ENCODE assay signal across 8 cellular contexts in genomic region chr5:149564542-149565140, GRCh38. TPM values are rescaled to one million over a fixed set of nuclear protein-coding genes. Genes with fewer than 3 reads are reported as not detected.
DNase-seq lines count a peak whose midpoint lies in the region; ATAC-seq, FAIRE-seq and TF ChIP-seq lines count a peak whose summit lies in the region.
"Not testable (repeated sequence)": the region's sequence is repeated elsewhere in the genome, so short reads cannot be mapped to it uniquely, and the experiment has no call there.

No MANE protein-coding gene starts in this region.

- H3K4me3 Mint-ChIP-seq in nephron = not testable (repeated sequence)

- peaks cover 42 to 53% of the 10 kb centered on the region in 2 experiments for H3K4me1 ChIP-seq in HCT116 (ENCODE audit: control insufficient read depth in 1 of 2, insufficient read depth in 2 of 2, low read length in 2 of 2)

- DNase-seq in GM12891 (ENCODE audit: insufficient read length, low spot score) (peak; percentile 39), HCT116 (ENCODE audit: low read depth, low spot score) (peak; percentile 82), KBM-7 (peak; percentile 73), NOMO-1 (lab: John Stamatoyannopoulos, UW; ENCODE audit: unreplicated experiment in 2 of 2) (peak; percentile 24 to 77), fibroblast of the conjunctiva (ENCODE audit: low read depth) (peak; percentile 80)
- DNase-seq in activated T-cell treated with anti-CD3 and anti-CD28 coated beads, Interleukin-2, amount 50 U/mL, for 48 hours = peak; percentile 40 to 47

- not testable (repeated sequence) for BruUV-seq in HCT116 (replicated peaks; lab: Mats Ljungman, UMichigan)

- in situ Hi-C loops in KBM-7 (cut with MboI; ENCODE audit: low pct_unique_long_range_greater_than_20kb, low sequenced_read_pairs) = not testable (repeated sequence)

- not testable (repeated sequence) for H3K36me3 ChIP-seq in HCT116 (ENCODE audit: control insufficient read depth in 1 of 2, insufficient read depth in 2 of 2, low read length in 2 of 2)

- not testable (repeated sequence) for H3K9me3 Mint-ChIP-seq in nephron

- H3K9me3 ChIP-seq in HCT116 (ENCODE audit: control insufficient read depth in 1 of 2, insufficient read depth in 1 of 2, low read depth in 1 of 2, low read length in 2 of 2) = not testable (repeated sequence)

- H3K9ac ChIP-seq in HCT116 (ENCODE audit: low read length) = peak overlapping the region; percentile 30; the same call in 1 of the 2 replicates

- peak; percentile 96 for FAIRE-seq in GM12891 (lab: Jason Lieb, UNC)

- H3K27me3 Mint-ChIP-seq in nephron (ENCODE audit: low read depth) = not testable (repeated sequence)

- not testable (repeated sequence) for TF ChIP-seq POLR2A in GM12891 (IDR thresholded peaks at IDR 0.05; ENCODE audit: low read depth, low read length); HCT116 (IDR thresholded peaks at IDR 0.05; ENCODE audit: borderline replicate concordance, extremely low read depth, insufficient read depth, insufficient read length)

- not testable (repeated sequence) for H3K27me3 ChIP-seq in HCT116 (ENCODE audit: insufficient read depth, low read length)

- H2AFZ ChIP-seq in HCT116 (ENCODE audit: low read depth, low read length, poor library complexity, severe bottlenecking) = not testable (repeated sequence)

- H3K27ac Mint-ChIP-seq in nephron = peak overlapping the region; percentile 2 to 19 (median 9)

- RAD21 ChIA-PET in HCT116 (lab: Charles Lee; ENCODE audit: low non-redundant PET in 1 of 2, low total read pairs in 2 of 2, uncharacterized antibody in 2 of 2, unreplicated experiment in 2 of 2) = interaction anchor here (0.6 to 1.3 kb wide), 10 partner anchors 13 to 300 kb away, joined by 3 to 6 read pairs (median 4); partner anchors contain the start of gene CSNK1A1 (in 1 of the 2)

- H3K79me2 ChIP-seq in HCT116 (ENCODE audit: insufficient read depth, low read length) = not testable (repeated sequence)

- H3K4me3 ChIP-seq in HCT116 (replicated peaks in 1 of 2; ENCODE audit: low read depth in 1 of 2, low read length in 2 of 2) = 0 out of 4 replicates have a peak overlapping the region, but pooled peaks of 1 of the 2 experiments have one; percentile 2

- CTCF ChIA-PET in HCT116 (lab: Charles Lee) = interaction anchor here (0.6 to 3.6 kb wide), 21 partner anchors 12 to 336 kb away, joined by 3 to 45 read pairs (median 4); partner anchors contain the start of gene IL17B

- POLR2A ChIA-PET in HCT116 (lab: Charles Lee) = interaction anchor here (2.0 kb wide), 1 partner anchor 13 kb away, joined by 6 read pairs; the partner anchor contains the start of gene CSNK1A1

- intact Hi-C loops in HCT116 (cut with micrococcal nuclease) = loop anchor here (1.0 to 10.0 kb wide), 8 partner anchors 122 to 832 kb away; no protein-coding TSS in a partner anchor

- TF ChIP-seq CTCF in 22Rv1 (IDR thresholded peaks at IDR 0.05) (peak; percentile 66), HCT116 (IDR thresholded peaks at IDR 0.05 in 2 of 3, conservative IDR thresholded peaks at IDR 0.05 in 1 of 3; ENCODE audit: borderline replicate concordance in 1 of 3, insufficient read depth in 1 of 3, low read depth in 2 of 3, low read length in 2 of 3) (peak in 2 of 3 experiments; percentile 46 to 66; a peak in 4 of 6 replicates), nephron (IDR thresholded peaks at IDR 0.05; ENCODE audit: unreplicated experiment in 3 of 3) (peak; percentile 59 to 71 (median 65))

- not testable (repeated sequence) for H3K9me2 ChIP-seq in HCT116 (ENCODE audit: insufficient read depth)

- peaks cover 20% of the 10 kb centered on the region for H3K4me1 Mint-ChIP-seq in nephron

- peak overlapping the region; percentile 40 for H3K27ac ChIP-seq in 22Rv1
- H3K27ac ChIP-seq in HCT116 (ENCODE audit: low read depth, low read length) = not testable (repeated sequence)

- not testable (repeated sequence) for H3K36me3 Mint-ChIP-seq in nephron (ENCODE audit: low read depth)

- peak; percentile 79 for ATAC-seq in HCT116

- peak overlapping the region; percentile 54 for H3K4me2 ChIP-seq in HCT116 (ENCODE audit: low read length)

- not testable (repeated sequence) for TF ChIP-seq RAD21 in HCT116 (IDR thresholded peaks at IDR 0.05; ENCODE audit: low read depth)

- not testable (repeated sequence) for H4K20me1 ChIP-seq in HCT116 (ENCODE audit: insufficient read depth)

RNA-seq across cellular contexts. Expression of gene CSNK1A1, which starts 13.4 kb away (rescaled TPM):
- polyA plus RNA-seq in GM12891 (2012; ENCODE audit: low read depth, missing spikeins) = 64.7 TPM
- 263 TPM for total RNA-seq in HCT116 (2021; ENCODE audit: unreplicated experiment)
- 141 and 181 TPM in 2 replicates for polyA plus RNA-seq in HCT116 (2012)

RNA-seq across cellular contexts. Expression of gene ARHGEF37, which starts 16.7 kb away (rescaled TPM):
- 0.09 TPM for polyA plus RNA-seq in GM12891 (2012; ENCODE audit: low read depth, missing spikeins)
- total RNA-seq in HCT116 (2021; ENCODE audit: unreplicated experiment) = 7.0 TPM
- 3.1 and 3.8 TPM in 2 replicates for polyA plus RNA-seq in HCT116 (2012)
